ENCODE assay signal across 8 cellular contexts in genomic region chr12:31589896-31590729, GRCh38. TPM values are rescaled to one million over a fixed set of nuclear protein-coding genes. Genes with fewer than 3 reads are reported as not detected.
A peak's percentile ranks its signal among the peaks of the same experiment; 100 is the strongest.
DNase-seq lines count a peak whose midpoint lies in the region; ATAC-seq and TF ChIP-seq lines count a peak whose summit lies in the region.

No MANE protein-coding gene starts in this region.

- POLR2A ChIA-PET in A673 (lab: Charles Lee; ENCODE audit: low non-redundant PET), result interaction anchor here (0.6 kb wide), 1 partner anchor 31 kb away, joined by 8 read pairs; no protein-coding TSS in a partner anchor
- POLR2A ChIA-PET in activated CD4-positive, alpha-beta memory T cell treated with anti-CD3 and anti-CD28 coated beads for 36 hours (lab: Charles Lee), result no interaction called here

- no peaks in the 10 kb centered on the region for H3K36me3 Mint-ChIP-seq in activated CD4-positive, alpha-beta memory T cell treated with anti-CD3 and anti-CD28 coated beads for 36 hours

- H3K9ac ChIP-seq in stomach smooth muscle (ENCODE audit: low read length in 2 of 2), result peak overlapping the region; percentile 68 to 84

- 1% methylated on average over 82 to 98 of the region's 98 CpGs for WGBS in esophagus, 2 donors

- CTCF ChIA-PET in A673 (lab: Charles Lee), result interaction anchor here (0.7 kb wide), 2 partner anchors 204 to 318 kb away, joined by 3 to 5 read pairs; no protein-coding TSS in a partner anchor
- CTCF ChIA-PET in activated CD4-positive, alpha-beta memory T cell treated with anti-CD3 and anti-CD28 coated beads for 36 hours (lab: Charles Lee), result interaction anchor here (0.6 kb wide), 1 partner anchor 668 kb away, joined by 3 read pairs; no protein-coding TSS in a partner anchor

- TF ChIP-seq CTCF in A673 (conservative IDR thresholded peaks at IDR 0.05; ENCODE audit: low read depth, low read length) (0 out of 2 replicates have a peak, but pooled peaks have one; percentile 12), GM12874 (IDR thresholded peaks at IDR 0.05; ENCODE audit: insufficient read depth, low read depth, low read length) (0 out of 2 replicates have a peak, but pooled peaks have one; percentile 11)

- ATAC-seq in HG02642 (IDR thresholded peaks at IDR 0.05; ENCODE audit: poor library complexity, unreplicated experiment), result peak; percentile 43

- DNase-seq in A673 (ENCODE audit: low spot score) (peak; percentile 63), NCI-H1105 treated with DMSO at 0.1 percent for 48 hours (lab: John Stamatoyannopoulos, UW) (peak; percentile 67), middle frontal gyrus (ENCODE audit: extremely low spot score, low spot score) (peak; percentile 12)
- peak; percentile 22 for DNase-seq in activated CD4-positive, alpha-beta memory T cell treated with anti-CD3 and anti-CD28 coated beads for 36 hours

- H3K27ac ChIP-seq in A673 (ENCODE audit: low read depth, low read length, poor library complexity, severe bottlenecking) (peak overlapping the region; percentile 76), esophagus (ENCODE audit: low read depth in 2 of 2, low read length in 1 of 2) (peak overlapping the region; percentile 84 to 89), stomach smooth muscle (ENCODE audit: low read length) (peak overlapping the region; percentile 80)

- H3K27ac Mint-ChIP-seq in activated CD4-positive, alpha-beta memory T cell treated with anti-CD3 and anti-CD28 coated beads for 36 hours, result no peak overlapping the region

- no peaks in the 10 kb centered on the region for H3K4me1 ChIP-seq in A673 (ENCODE audit: insufficient read depth, low read length, poor library complexity, severe bottlenecking)
- H3K4me1 ChIP-seq in esophagus (ENCODE audit: control insufficient read depth in 2 of 2, insufficient read depth in 2 of 2, low read length in 1 of 2), result no peaks in the 10 kb centered on the region
- H3K4me1 ChIP-seq in stomach smooth muscle (ENCODE audit: control insufficient read depth, insufficient read depth, low read length), result peaks cover 3% of the 10 kb centered on the region

- H3K27me3 Mint-ChIP-seq in activated CD4-positive, alpha-beta memory T cell treated with anti-CD3 and anti-CD28 coated beads for 36 hours, result peaks cover 39% of the 10 kb centered on the region

- H3K4me1 Mint-ChIP-seq in activated CD4-positive, alpha-beta memory T cell treated with anti-CD3 and anti-CD28 coated beads for 36 hours (ENCODE audit: low read depth), result peaks cover 10% of the 10 kb centered on the region

- no peaks in the 10 kb centered on the region for H3K9me3 ChIP-seq in A673 (ENCODE audit: low read depth, low read length, poor library complexity, severe bottlenecking)
- no peaks in the 10 kb centered on the region for H3K9me3 ChIP-seq in esophagus (ENCODE audit: control insufficient read depth in 2 of 2, insufficient read depth in 1 of 2, low read depth in 1 of 2, low read length in 1 of 2)
- no peaks in the 10 kb centered on the region for H3K9me3 ChIP-seq in stomach smooth muscle (ENCODE audit: control insufficient read depth in 2 of 2, low read length in 2 of 2)

- H3K27me3 ChIP-seq in A673 (replicated peaks; ENCODE audit: insufficient read depth, low read depth, low read length, poor library complexity) (no peaks in the 10 kb centered on the region), esophagus (ENCODE audit: control insufficient read depth in 1 of 2, insufficient read depth in 2 of 2, low read length in 2 of 2) (no peaks in the 10 kb centered on the region), stomach smooth muscle (ENCODE audit: control insufficient read depth in 1 of 2, insufficient read depth in 2 of 2, low read length in 2 of 2) (no peaks in the 10 kb centered on the region)

- BruUV-seq in A673 (replicated peaks; lab: Mats Ljungman, UMichigan), result no TSS peak

- peak overlapping the region; percentile 70 for H3K4me3 Mint-ChIP-seq in activated CD4-positive, alpha-beta memory T cell treated with anti-CD3 and anti-CD28 coated beads for 36 hours

- no peaks in the 10 kb centered on the region for H3K9me3 Mint-ChIP-seq in activated CD4-positive, alpha-beta memory T cell treated with anti-CD3 and anti-CD28 coated beads for 36 hours

- intact Hi-C loops in A673 (cut with micrococcal nuclease; ENCODE audit: unreplicated experiment), result no loop called here
- intact Hi-C loops in activated CD4-positive, alpha-beta memory T cell treated with anti-CD3 and anti-CD28 coated beads for 36 hours (cut with micrococcal nuclease), result no loop called here

- H3K4me3 ChIP-seq in A673 (ENCODE audit: low read depth, low read length, poor library complexity, severe bottlenecking) (peak overlapping the region; percentile 86), esophagus (ENCODE audit: low read depth in 1 of 2, low read length in 2 of 2) (peak overlapping the region; percentile 66 to 85), stomach smooth muscle (ENCODE audit: low read length in 2 of 2) (peak overlapping the region; percentile 77 to 91)

- no peaks in the 10 kb centered on the region for H3K36me3 ChIP-seq in A673 (ENCODE audit: insufficient read depth, low read length, poor library complexity, severe bottlenecking)
- H3K36me3 ChIP-seq in esophagus (ENCODE audit: control insufficient read depth in 2 of 2, insufficient read depth in 2 of 2, low read length in 1 of 2), result no peaks in the 10 kb centered on the region
- H3K36me3 ChIP-seq in stomach smooth muscle (ENCODE audit: control insufficient read depth in 2 of 2, insufficient read depth in 2 of 2, low read length in 2 of 2), result no peaks in the 10 kb centered on the region

RNA-seq across cellular contexts. Expression of gene DENND5B, which starts 0.8 kb away (rescaled TPM):
- 7.2 and 7.6 TPM in 2 replicates for total RNA-seq in A673 (2021)
- total RNA-seq in activated CD4-positive, alpha-beta memory T cell treated with anti-CD3 and anti-CD28 coated beads for 36 hours, result under 1 TPM; 0.10 to 0.17 TPM
- under 1 TPM; 0.33 to 0.55 TPM for polyA plus RNA-seq in esophagus

Comparison
In these comparisons a context has a peak if more than half of its experiments do, and no peak if none do; other contexts are left out.
1. Peak in every context shown above with its lines: DNase-seq, ATAC-seq, H3K4me3 ChIP-seq and H3K27ac ChIP-seq.
2. DNase-seq: peak in every context shown above with its lines; median percentile 67 in NCI-H1105 treated with DMSO at 0.1 percent for 48 hours; 63 in A673; 22 in activated CD4-positive, alpha-beta memory T cell treated with anti-CD3 and anti-CD28 coated beads for 36 hours; 12 in middle frontal gyrus.